In the genomic region with DNA sequence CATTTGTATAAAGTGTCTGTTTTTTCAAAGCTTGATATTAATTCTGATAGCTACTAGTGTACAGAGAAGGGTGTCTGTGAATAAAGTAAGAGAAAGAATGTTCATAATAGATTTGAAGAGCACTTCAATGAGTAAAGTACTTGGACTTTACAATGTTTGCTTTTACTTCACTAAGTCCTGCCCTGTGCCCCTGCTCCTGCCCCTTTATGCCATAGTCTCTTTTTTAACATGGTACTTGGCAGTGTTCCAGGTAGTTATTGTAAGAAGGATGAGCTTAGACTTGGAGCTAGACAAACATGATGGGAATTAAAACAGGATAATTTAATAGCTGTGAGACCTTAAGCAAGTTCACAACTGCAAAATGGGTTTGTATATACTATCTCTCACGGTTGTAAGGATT, we compare ENCODE assay signal across 18 cellular contexts. TPM values are rescaled to one million over a fixed set of nuclear protein-coding genes. Genes with fewer than 3 reads are reported as not detected.
A peak's percentile ranks its signal among the peaks of the same experiment; 100 is the strongest.
DNase-seq lines count a peak whose midpoint lies in the region; ATAC-seq and TF ChIP-seq lines count a peak whose summit lies in the region.
"Had no signal": no experiment of that assay in that cellular context is flagged by ENCODE, and none has a peak within 500 bp of the region (broad histone marks: within the 10 kb centered on the region; RNA-seq: fewer than 3 reads in every experiment).

No MANE protein-coding gene starts in this region.

- DNase-seq in AG10803 (ENCODE audit: low read depth) (peak; percentile 16), HT-29 (ENCODE audit: low spot score) (peak; percentile 14), NCI-H748 (lab: John Stamatoyannopoulos, UW; ENCODE audit: unreplicated experiment) (peak; percentile 72), iris pigment epithelial cell (ENCODE audit: low read depth) (peak; percentile 12), NCI-H1436 (lab: John Stamatoyannopoulos, UW) (no peak), putamen (ENCODE audit: low spot score) (no peak), head of caudate nucleus (no peak)
- DNase-seq: activated T-cell treated with anti-CD3 and anti-CD28 coated beads, Interleukin-2, amount 50 U/mL, for 48 hours; anterior cingulate cortex; H9; islet precursor cell; MV-4-11; PC-9; right cardiac atrium; stomach; T-cell had no signal

- no peak for TF ChIP-seq CTCF in AG10803 (conservative IDR thresholded peaks at IDR 0.05; ENCODE audit: low read length)

- H3K4me3 ChIP-seq in AG10803 (ENCODE audit: low read length), result no peak overlapping the region
- H3K4me3 ChIP-seq: gastroesophageal sphincter, PC-9, stomach had no signal

- intact Hi-C loops in head of caudate nucleus (cut with DNase I), result no loop called here

- ATAC-seq in HG03565 (IDR thresholded peaks at IDR 0.05; ENCODE audit: unreplicated experiment), result no peak
- ATAC-seq: gastroesophageal sphincter, right cardiac atrium, T-cell had no signal

RNA-seq across cellular contexts. Expression of gene ZEB1, which starts 41.0 kb away (rescaled TPM):
- 0.37 and 1.2 TPM in 2 replicates for total RNA-seq in HT-29 (2014; rRNA removed; shearing (Covaris generic))

Comparison
In these comparisons a context has a peak if more than half of its experiments do, and no peak if none do; other contexts are left out.
1. DNase-seq: peak in AG10803 (single experiment), HT-29 (single experiment), NCI-H748 (single experiment) and iris pigment epithelial cell (single experiment); none in NCI-H1436 (single experiment), putamen (single experiment) and head of caudate nucleus (0 of 42).